Comparison of ENCODE assay signal across 21 cellular contexts in the genomic region with DNA sequence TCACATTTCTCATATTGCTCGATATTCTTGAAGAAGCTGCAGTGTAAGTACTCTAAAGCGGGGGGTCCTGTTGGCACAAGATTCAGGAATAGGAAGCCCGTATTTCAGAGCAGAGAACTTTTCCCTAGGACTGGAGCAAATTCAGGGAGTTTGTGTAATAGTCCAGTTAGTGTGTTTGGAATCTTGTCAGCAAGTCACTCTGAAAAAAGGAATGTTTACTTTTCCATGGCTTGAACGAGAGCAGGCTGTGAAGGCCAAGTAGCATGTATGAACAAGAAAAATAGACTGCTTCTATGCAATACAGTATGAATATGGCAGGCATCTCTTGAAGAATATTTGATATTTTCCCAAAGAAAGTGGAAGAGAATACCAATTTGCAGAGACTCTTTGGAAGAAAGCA. TPM values are rescaled to one million over a fixed set of nuclear protein-coding genes. Genes with fewer than 3 reads are reported as not detected.
DNase-seq lines count a peak whose midpoint lies in the region; ATAC-seq and TF ChIP-seq lines count a peak whose summit lies in the region.
"Had no signal": no experiment of that assay in that cellular context is flagged by ENCODE, and none has a peak within 500 bp of the region (broad histone marks: within the 10 kb centered on the region; RNA-seq: fewer than 3 reads in every experiment).

No MANE protein-coding gene starts in this region.

- peak; percentile 8 for DNase-seq in AG04450 (ENCODE audit: low read depth, low spot score)
- DNase-seq in choroid plexus epithelial cell (ENCODE audit: low read depth), result peak; percentile 46
- no peak for DNase-seq in heart right ventricle
- DNase-seq in pons (ENCODE audit: low spot score), result no peak
- DNase-seq in neuronal stem cell (ENCODE audit: low spot score), result no peak
- DNase-seq in stimulated activated CD4-positive, alpha-beta T cell treated with anti-CD3 and anti-CD28 coated beads, Interleukin-1b, Interleukin-23, amount 100 ng/mL, for 48 hours, result no peak
- no peak for DNase-seq in GDM1 (lab: John Stamatoyannopoulos, UW)
- DNase-seq: activated gamma-delta T cell treated with Interleukin-2 at 50 U/mL for 16 hours; CD4-positive, alpha-beta memory T cell; DMS79; H9; Kasumi-1; left colon; NCI-H526 treated with DMSO at 0.1 percent for 48 hours; OCI-M1; psoas muscle; stimulated activated naive CD4-positive, alpha-beta T cell treated with Interleukin-2 at 50 U/mL for 16 hours; T-helper 9 cell; upper lobe of left lung had no signal

- TF ChIP-seq CTCF in AG04450 (IDR thresholded peaks at IDR 0.05; ENCODE audit: low read depth, low read length) (no peak), choroid plexus epithelial cell (conservative IDR thresholded peaks at IDR 0.05; ENCODE audit: low read depth, low read length) (no peak), heart right ventricle (IDR thresholded peaks at IDR 0.05) (no peak), nephron (IDR thresholded peaks at IDR 0.05; ENCODE audit: unreplicated experiment in 3 of 3) (no peak)

- H3K36me3 Mint-ChIP-seq in nephron (ENCODE audit: low read depth), result peaks cover 59% of the 10 kb centered on the region

- POLR2A ChIA-PET in AG04450 (lab: Yijun Ruan, JAX), result no interaction called here

- no peak overlapping the region for H2BK12ac ChIP-seq in neuronal stem cell (ENCODE audit: low read length)

- H3K4me3 ChIP-seq in AG04450 (ENCODE audit: low read depth, low read length) (no peak overlapping the region), choroid plexus epithelial cell (ENCODE audit: low read depth, low read length) (no peak overlapping the region), heart right ventricle (no peak overlapping the region), neuronal stem cell (ENCODE audit: low read length in 2 of 2) (no peak overlapping the region)
- H3K4me3 ChIP-seq: psoas muscle, upper lobe of left lung had no signal

- H2BK5ac ChIP-seq in neuronal stem cell (ENCODE audit: low read length), result no peak overlapping the region

- peak overlapping the region in 2 of 3 experiments; percentile 34 to 68 for H3K27ac Mint-ChIP-seq in nephron
- H3K27ac Mint-ChIP-seq: H9 had no signal

- no peaks in the 10 kb centered on the region for H3K4me1 Mint-ChIP-seq in nephron
- H3K4me1 Mint-ChIP-seq: H9 had no signal

- no peak overlapping the region for H4K91ac ChIP-seq in neuronal stem cell (ENCODE audit: low read depth, low read length, poor library complexity)

- no peak overlapping the region for H3K9ac ChIP-seq in neuronal stem cell (ENCODE audit: low read depth, low read length, poor library complexity)

- H3K9me3 Mint-ChIP-seq in nephron, result no peaks in the 10 kb centered on the region
- H3K9me3 Mint-ChIP-seq: CD4-positive, alpha-beta memory T cell; H9 had no signal

- no peak overlapping the region for H3K18ac ChIP-seq in neuronal stem cell (ENCODE audit: low read length)

- H2AK5ac ChIP-seq in neuronal stem cell (ENCODE audit: low read depth, low read length), result no peak overlapping the region

- CTCF ChIA-PET in AG04450 (lab: Charles Lee), result interaction anchor here (0.6 kb wide), 1 partner anchor 32 kb away, joined by 4 read pairs; no protein-coding TSS in a partner anchor

- no peak overlapping the region for H2BK120ac ChIP-seq in neuronal stem cell (ENCODE audit: low read depth, low read length)

- no peak overlapping the region for H3K23ac ChIP-seq in neuronal stem cell (ENCODE audit: low read depth, low read length, poor library complexity)

- no peaks in the 10 kb centered on the region for H3K79me1 ChIP-seq in neuronal stem cell (ENCODE audit: low read depth, low read length)

- ATAC-seq in heart right ventricle, result peak in 2 of 8 donors; percentile 30 to 35
- ATAC-seq: activated CD4-positive, CD25-positive, alpha-beta regulatory T cell treated with anti-CD3 and anti-CD28 coated beads, Interleukin-2, amount 50 U/mL, for 24 hours; left colon had no signal

- H3K4ac ChIP-seq in neuronal stem cell (ENCODE audit: low read length), result no peak overlapping the region

- H2AFZ ChIP-seq in neuronal stem cell (ENCODE audit: low read length), result no peak overlapping the region

- no peak overlapping the region for H3K4me3 Mint-ChIP-seq in nephron
- H3K4me3 Mint-ChIP-seq: CD4-positive, alpha-beta memory T cell; H9 had no signal

- H2BK15ac ChIP-seq in neuronal stem cell (ENCODE audit: low read length), result no peak overlapping the region

- H3K36me3 ChIP-seq in heart right ventricle, result peaks cover 0 to 99% (median 31%) of the 10 kb centered on the region in 9 donors
- peaks cover 23 to 94% of the 10 kb centered on the region in 2 donors for H3K36me3 ChIP-seq in neuronal stem cell (replicated peaks in 1 of 2; ENCODE audit: control insufficient read depth in 2 of 2, insufficient read depth in 2 of 2, low read length in 2 of 2)

- H3K4me1 ChIP-seq in heart right ventricle (peaks cover 0 to 22% (median 13%) of the 10 kb centered on the region in 9 donors), neuronal stem cell (ENCODE audit: control insufficient read depth in 2 of 2, insufficient read depth in 1 of 2, low read depth in 1 of 2, low read length in 2 of 2) (no peaks in the 10 kb centered on the region)
- H3K4me1 ChIP-seq: psoas muscle had no signal

- intact Hi-C loops in heart right ventricle (cut with DNase I), result no loop called here

- H3K27me3 Mint-ChIP-seq in nephron (ENCODE audit: low read depth), result no peaks in the 10 kb centered on the region
- H3K27me3 Mint-ChIP-seq: CD4-positive, alpha-beta memory T cell had no signal

- WGBS in heart right ventricle, 2 donors, result 62 to 66% methylated on average over 4 of the region's 4 CpGs
- no CpG with 5 or more reads among the region's 4 CpGs for WGBS in neuronal stem cell (ENCODE audit: extremely low coverage in 2 of 2, insufficient read length in 2 of 2, insufficient replicate concordance in 1 of 2), 2 donors

- H3K27me3 ChIP-seq in AG04450 (ENCODE audit: control insufficient read depth, insufficient read depth, low read length), result no peaks in the 10 kb centered on the region
- H3K27me3 ChIP-seq in heart right ventricle, result no peaks in the 10 kb centered on the region
- H3K27me3 ChIP-seq in neuronal stem cell (ENCODE audit: control insufficient read depth in 3 of 3, insufficient read depth in 3 of 3, low read depth in 1 of 3, low read length in 3 of 3), result no peaks in the 10 kb centered on the region
- H3K27me3 ChIP-seq: upper lobe of left lung had no signal

- no peak overlapping the region for H4K8ac ChIP-seq in neuronal stem cell (ENCODE audit: low read depth, low read length)

- H3K9me3 ChIP-seq in AG04450 (ENCODE audit: control insufficient read depth, insufficient read depth, low read length) (no peaks in the 10 kb centered on the region), heart right ventricle (no peaks in the 10 kb centered on the region), neuronal stem cell (replicated peaks in 1 of 2; ENCODE audit: control insufficient read depth in 2 of 2, insufficient read depth in 1 of 2, low read depth in 1 of 2, low read length in 2 of 2) (no peaks in the 10 kb centered on the region)
- H3K9me3 ChIP-seq: psoas muscle, upper lobe of left lung had no signal

- no peak overlapping the region for H3K4me2 ChIP-seq in neuronal stem cell (ENCODE audit: insufficient read depth, low read length, poor library complexity, severe bottlenecking)

- no peak overlapping the region for H3K14ac ChIP-seq in neuronal stem cell (ENCODE audit: low read length)

- H3K27ac ChIP-seq in AG04450 (ENCODE audit: low read depth, low read length) (peak overlapping the region; percentile 60), heart right ventricle (peak overlapping the region; percentile 25 to 83 (median 56)), neuronal stem cell (replicated peaks; ENCODE audit: low read length) (no peak overlapping the region)
- H3K27ac ChIP-seq: psoas muscle, upper lobe of left lung had no signal

RNA-seq across cellular contexts. Expression of a gene that starts 39.8 kb away (rescaled TPM):
- polyA plus RNA-seq in AG04450 (2011; rRNA removed) (124 and 138 TPM in 2 replicates), heart right ventricle (10 to 100 TPM; 22.2 to 47.5 TPM)
- polyA minus RNA-seq in AG04450 (2011; rRNA and poly(A)+ RNA removed), result 211 and 221 TPM in 2 replicates
- 10 to 100 TPM; 35.0 to 57.6 (median 47.3) TPM for total RNA-seq in heart right ventricle
- 121 TPM for polyA plus RNA-seq in neuronal stem cell (2013, experiment 1 of 2)
- polyA plus RNA-seq in neuronal stem cell (2013, experiment 2 of 2), result 123 TPM

RNA-seq across cellular contexts. Expression of a gene that starts 40.1 kb away (rescaled TPM):
- polyA plus RNA-seq in AG04450 (2011; rRNA removed) (110 and 121 TPM in 2 replicates), heart right ventricle (10 to 100 TPM in 1 of 2 donors, 1 to 10 TPM in 1; 9.7 to 22.9 TPM)
- polyA minus RNA-seq in AG04450 (2011; rRNA and poly(A)+ RNA removed), result 37.2 and 44.3 TPM in 2 replicates
- 10 to 100 TPM in 3 of 10 donors, 1 to 10 TPM in 7; 3.3 to 15.4 (median 7.0) TPM for total RNA-seq in heart right ventricle
- 54.4 TPM for polyA plus RNA-seq in neuronal stem cell (2013, experiment 1 of 2)
- 59.3 TPM for polyA plus RNA-seq in neuronal stem cell (2013, experiment 2 of 2)

Comparison
In these comparisons a context has a peak if more than half of its experiments do, and no peak if none do; other contexts are left out.
1. DNase-seq: peak in AG04450 (single experiment) and choroid plexus epithelial cell (single experiment); none in heart right ventricle (0 of 2), pons (single experiment), neuronal stem cell (single experiment), stimulated activated CD4-positive, alpha-beta T cell treated with anti-CD3 and anti-CD28 coated beads, Interleukin-1b, Interleukin-23, amount 100 ng/mL, for 48 hours (single experiment) and GDM1 (single experiment).